In the genomic region with DNA sequence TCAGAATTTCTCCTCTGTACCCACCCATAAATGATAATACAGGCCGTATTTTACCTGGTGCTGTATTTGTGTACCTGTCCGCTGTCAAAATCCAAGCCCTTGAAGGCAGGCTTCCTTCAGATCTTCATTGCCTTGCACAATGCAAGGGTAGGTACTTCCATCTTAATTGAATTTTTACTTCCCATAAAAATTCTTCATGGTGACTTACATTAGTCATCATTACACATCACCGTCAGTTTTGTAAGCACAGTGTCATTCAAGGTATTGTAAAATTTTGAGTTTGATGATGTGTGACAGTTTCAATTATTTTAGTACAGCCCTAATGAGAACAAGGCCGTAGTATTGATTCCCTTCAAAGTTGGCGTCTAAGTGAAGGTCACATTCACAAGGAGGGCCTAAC, we compare ENCODE assay signal across 8 cellular contexts. TPM values are rescaled to one million over a fixed set of nuclear protein-coding genes. Genes with fewer than 3 reads are reported as not detected.
DNase-seq lines count a peak whose midpoint lies in the region; ATAC-seq and TF ChIP-seq lines count a peak whose summit lies in the region.

No MANE protein-coding gene starts in this region.

- peak overlapping the region; percentile 87 for H2AFZ ChIP-seq in PC-9

- TF ChIP-seq CTCF in PC-9 (conservative IDR thresholded peaks at IDR 0.05), result no peak
- TF ChIP-seq CTCF in dorsolateral prefrontal cortex (IDR thresholded peaks at IDR 0.05 in 54 of 56, conservative IDR thresholded peaks at IDR 0.05 in 2 of 56; ENCODE audit: low read depth in 1 of 56, partially characterized antibody in 56 of 56), result no peak

- peak; percentile 58 for DNase-seq in activated CD4-positive, alpha-beta T cell treated with anti-CD3 and anti-CD28 coated beads, Interleukin-2, amount 10 ng/mL, durations not matched to agents 24 days and 14 days
- no peak for DNase-seq in activated CD4-positive, alpha-beta T cell treated with anti-CD3 and anti-CD28 coated beads for 4 hours
- DNase-seq in PC-9 (peak in 1 of 2 experiments; percentile 79), dorsolateral prefrontal cortex (no peak), mesenteric fat pad (ENCODE audit: low spot score) (no peak), NCI-H128 (lab: John Stamatoyannopoulos, UW; ENCODE audit: unreplicated experiment) (no peak)

- no peaks in the 10 kb centered on the region for H3K9me3 ChIP-seq in PC-9 (ENCODE audit: insufficient read depth, low read depth)
- no peaks in the 10 kb centered on the region for H3K9me3 ChIP-seq in muscle layer of colon (ENCODE audit: low read length)

- H3K9ac ChIP-seq in muscle layer of colon (ENCODE audit: low read length), result peak overlapping the region; percentile 73

- H3K4me1 ChIP-seq in PC-9 (replicated peaks; ENCODE audit: insufficient read depth), result peaks cover 29% of the 10 kb centered on the region
- peaks cover 24% of the 10 kb centered on the region for H3K4me1 ChIP-seq in muscle layer of colon (ENCODE audit: insufficient read depth, low read length)

- ATAC-seq in GM19463 (IDR thresholded peaks at IDR 0.05; ENCODE audit: unreplicated experiment), result no peak

- peaks cover 25% of the 10 kb centered on the region for H3F3A ChIP-seq in PC-9 (ENCODE audit: insufficient read depth, low read depth)

- POLR2A ChIA-PET in PC-9 (lab: Charles Lee; ENCODE audit: unreplicated experiment), result interaction anchor here (0.6 to 0.7 kb wide), 3 partner anchors 13 to 37 kb away, joined by 3 to 6 read pairs (median 3); no protein-coding TSS in a partner anchor

- H3K36me3 ChIP-seq in PC-9 (ENCODE audit: low read depth) (0 out of 2 replicates have a peak, but pooled peaks cover 5% of the 10 kb centered on the region), muscle layer of colon (ENCODE audit: insufficient read depth, low read length) (peaks cover 13% of the 10 kb centered on the region)

- CTCF ChIA-PET in PC-9 (lab: Charles Lee), result no interaction called here

- no peaks in the 10 kb centered on the region for H3K9me2 ChIP-seq in PC-9 (ENCODE audit: insufficient read depth)

- peak overlapping the region; percentile 80 for H3K4me2 ChIP-seq in PC-9

- no TSS peak for BruUV-seq in PC-9 (replicated peaks; lab: Mats Ljungman, UMichigan)

- H3K9me3 Mint-ChIP-seq in activated CD4-positive, alpha-beta T cell treated with anti-CD3 and anti-CD28 coated beads, Interleukin-2, amount 10 ng/mL, durations not matched to agents 24 days and 14 days, result no peaks in the 10 kb centered on the region

- H3K27me3 ChIP-seq in PC-9 (ENCODE audit: insufficient read depth, low read depth) (no peaks in the 10 kb centered on the region), dorsolateral prefrontal cortex (no peaks in the 10 kb centered on the region), muscle layer of colon (ENCODE audit: control insufficient read depth in 1 of 2, insufficient read depth in 2 of 2, low read length in 2 of 2) (no peaks in the 10 kb centered on the region)

- intact Hi-C loops in activated CD4-positive, alpha-beta T cell treated with anti-CD3 and anti-CD28 coated beads, Interleukin-2, amount 10 ng/mL, durations not matched to agents 24 days and 14 days (cut with micrococcal nuclease), result loop anchor here (2.0 to 10.0 kb wide), 4 partner anchors 61 to 423 kb away; partner anchors contain the start of genes SAAL1 and UEVLD
- intact Hi-C loops in PC-9 (cut with micrococcal nuclease; ENCODE audit: unreplicated experiment), result loop anchor here (2.0 to 10.0 kb wide), 7 partner anchors 35 to 413 kb away; partner anchors contain the start of genes GTF2H1, HPS5, LDHA and SPTY2D1
- intact Hi-C loops in dorsolateral prefrontal cortex (cut with DNase I), result loop anchor here (2.0 to 10.0 kb wide), 8 partner anchors 60 to 205 kb away; partner anchors contain the start of genes GTF2H1 (in 2 of the 2), HPS5 (in 2 of the 2), UEVLD (in 2 of the 2) and LDHA (in 1 of the 2)

- H3K36me3 Mint-ChIP-seq in activated CD4-positive, alpha-beta T cell treated with anti-CD3 and anti-CD28 coated beads, Interleukin-2, amount 10 ng/mL, durations not matched to agents 24 days and 14 days (ENCODE audit: low read depth), result peaks cover 20% of the 10 kb centered on the region

- H3K27ac Mint-ChIP-seq in activated CD4-positive, alpha-beta T cell treated with anti-CD3 and anti-CD28 coated beads, Interleukin-2, amount 10 ng/mL, durations not matched to agents 24 days and 14 days, result peak overlapping the region; percentile 100

- H3K4me1 Mint-ChIP-seq in activated CD4-positive, alpha-beta T cell treated with anti-CD3 and anti-CD28 coated beads, Interleukin-2, amount 10 ng/mL, durations not matched to agents 24 days and 14 days, result peaks cover 24% of the 10 kb centered on the region

- peak overlapping the region; percentile 99 for H3K4me3 Mint-ChIP-seq in activated CD4-positive, alpha-beta T cell treated with anti-CD3 and anti-CD28 coated beads, Interleukin-2, amount 10 ng/mL, durations not matched to agents 24 days and 14 days

- H3K27ac ChIP-seq in PC-9 (peak overlapping the region; percentile 73), dorsolateral prefrontal cortex (peak overlapping the region in 54 of 59 donors; percentile 45 to 97 (median 89)), muscle layer of colon (ENCODE audit: low read depth, low read length) (peak overlapping the region; percentile 96)

- no peaks in the 10 kb centered on the region for H3K27me3 Mint-ChIP-seq in activated CD4-positive, alpha-beta T cell treated with anti-CD3 and anti-CD28 coated beads, Interleukin-2, amount 10 ng/mL, durations not matched to agents 24 days and 14 days

- 0 out of 2 replicates have a peak, but pooled peaks cover 2% of the 10 kb centered on the region for H4K20me1 ChIP-seq in PC-9 (ENCODE audit: insufficient read depth)

- H3K79me2 ChIP-seq in PC-9 (ENCODE audit: low read depth), result peaks cover 56% of the 10 kb centered on the region

- peak overlapping the region; percentile 91 for H3K4me3 ChIP-seq in PC-9
- peak overlapping the region; percentile 59 to 100 (median 96) for H3K4me3 ChIP-seq in dorsolateral prefrontal cortex
- peak overlapping the region; percentile 72 to 88 for H3K4me3 ChIP-seq in muscle layer of colon (ENCODE audit: low read depth in 1 of 2, low read length in 2 of 2)

RNA-seq across cellular contexts. Expression of gene TSG101, which starts 0.8 kb away (rescaled TPM):
- 39.6 and 43.5 TPM in 2 replicates for total RNA-seq in activated CD4-positive, alpha-beta T cell treated with anti-CD3 and anti-CD28 coated beads, Interleukin-2, amount 10 ng/mL, durations not matched to agents 24 days and 14 days
- 81.1 and 97.1 TPM in 2 replicates for total RNA-seq in PC-9 (2021)
- total RNA-seq in dorsolateral prefrontal cortex, result 10 to 100 TPM; 26.8 to 73.5 (median 51.6) TPM
- total RNA-seq in mesenteric fat pad, result 46.9 TPM
